Comparison of ENCODE assay signal across 21 cellular contexts in genomic region chr17:57531078-57531477, GRCh38.
A peak's percentile ranks its signal among the peaks of the same experiment; 100 is the strongest.
DNase-seq lines count a peak whose midpoint lies in the region; ATAC-seq and TF ChIP-seq lines count a peak whose summit lies in the region.
"Had no signal": no experiment of that assay in that cellular context is flagged by ENCODE, and none has a peak within 500 bp of the region (broad histone marks: within the 10 kb centered on the region; RNA-seq: fewer than 3 reads in every experiment).

No MANE protein-coding gene starts in this region.

- ATAC-seq in GM21367 (IDR thresholded peaks at IDR 0.05; ENCODE audit: unreplicated experiment) (no peak), HG02610 (IDR thresholded peaks at IDR 0.05; ENCODE audit: unreplicated experiment) (no peak)
- no peak for ATAC-seq in stimulated activated naive B cell treated with anti-CD40 and anti-IgM and Interleukin-4, amounts not matched to agents 10 μg/mL and 1 μg/mL and 100 μg/mL, for 72 hours (replicated peaks)
- ATAC-seq: activated naive CD4-positive, alpha-beta T cell treated with anti-CD3 and anti-CD28 coated beads, Interleukin-2, amount 50 U/mL, for 72 hours; GM12878; HCT116 had no signal

- no peaks in the 10 kb centered on the region for H3K36me3 Mint-ChIP-seq in HFFc6 (ENCODE audit: low read depth)
- peaks cover 24% of the 10 kb centered on the region for H3K36me3 Mint-ChIP-seq in neural progenitor cell
- H3K36me3 Mint-ChIP-seq in stimulated activated naive B cell treated with anti-CD40 and anti-IgM and Interleukin-4, amounts not matched to agents 10 μg/mL and 1 μg/mL and 100 μg/mL, for 72 hours: peaks cover 22 to 40% of the 10 kb centered on the region in 2 donors
- H3K36me3 Mint-ChIP-seq: activated CD4-positive, alpha-beta memory T cell treated with anti-CD3 and anti-CD28 coated beads for 36 hours; activated naive CD4-positive, alpha-beta T cell treated with anti-CD3 and anti-CD28 coated beads, Interleukin-2, amount 50 U/mL, for 72 hours had no signal

- H3K79me2 ChIP-seq in neural progenitor cell (ENCODE audit: low read depth): peaks cover 81% of the 10 kb centered on the region

- no peaks in the 10 kb centered on the region; the same call in 1 of the 2 replicates for H3K27me3 Mint-ChIP-seq in HFFc6 (ENCODE audit: insufficient read depth)
- H3K27me3 Mint-ChIP-seq in neural progenitor cell (ENCODE audit: insufficient read depth, low read depth): peaks cover 6% of the 10 kb centered on the region
- no peaks in the 10 kb centered on the region for H3K27me3 Mint-ChIP-seq in stimulated activated naive B cell treated with anti-CD40 and anti-IgM and Interleukin-4, amounts not matched to agents 10 μg/mL and 1 μg/mL and 100 μg/mL, for 72 hours
- H3K27me3 Mint-ChIP-seq: activated CD4-positive, alpha-beta memory T cell treated with anti-CD3 and anti-CD28 coated beads for 36 hours; T-cell had no signal

- no peak overlapping the region for H2AFZ ChIP-seq in neural progenitor cell (replicated peaks)

- DNase-seq in HFFc6 (no peak), caudate nucleus (lab: John Stamatoyannopoulos, UW) (no peak), neural progenitor cell (ENCODE audit: low spot score) (no peak), foreskin fibroblast (no peak)
- DNase-seq in stimulated activated naive B cell treated with anti-CD40 and anti-IgM and Interleukin-4, amounts not matched to agents 10 μg/mL and 1 μg/mL and 100 μg/mL, for 72 hours: no peak
- DNase-seq: activated CD4-positive, alpha-beta memory T cell treated with anti-CD3 and anti-CD28 coated beads for 36 hours; activated CD4-positive, CD25-positive, alpha-beta regulatory T cell treated with anti-CD3 and anti-CD28 coated beads, Interleukin-2, amount 50 U/mL, for 72 hours; endodermal cell; esophagus squamous epithelium; mammary epithelial cell; NCI-H1930 had no signal

- no peak overlapping the region; the same call in 1 of the 2 replicates for H3K4me3 ChIP-seq in BLaER1
- H3K4me3 ChIP-seq in neural progenitor cell: no peak overlapping the region
- no peak overlapping the region for H3K4me3 ChIP-seq in foreskin fibroblast (ENCODE audit: low read depth in 1 of 2, low read length in 2 of 2)
- H3K4me3 ChIP-seq: esophagus squamous epithelium, GM12878, skin epidermis, tibial nerve had no signal

- H3K4me2 ChIP-seq in BLaER1: peak overlapping the region; percentile 81
- no peak overlapping the region for H3K4me2 ChIP-seq in neural progenitor cell

- 0 out of 2 replicates have a peak overlapping the region, but pooled peaks have one; percentile 72 for H3K27ac Mint-ChIP-seq in HFFc6
- H3K27ac Mint-ChIP-seq in neural progenitor cell: peak overlapping the region; percentile 99
- H3K27ac Mint-ChIP-seq in stimulated activated naive B cell treated with anti-CD40 and anti-IgM and Interleukin-4, amounts not matched to agents 10 μg/mL and 1 μg/mL and 100 μg/mL, for 72 hours: no peak overlapping the region
- H3K27ac Mint-ChIP-seq: activated CD4-positive, alpha-beta memory T cell treated with anti-CD3 and anti-CD28 coated beads for 36 hours; endodermal cell had no signal

- H4K20me1 ChIP-seq in BLaER1 (no peaks in the 10 kb centered on the region; the same call in 1 of the 2 replicates), neural progenitor cell (ENCODE audit: low read depth) (peaks cover 48% of the 10 kb centered on the region)

- TF ChIP-seq CTCF in HFFc6 (IDR thresholded peaks at IDR 0.05): no peak
- no peak for TF ChIP-seq CTCF in neural progenitor cell (IDR thresholded peaks at IDR 0.05)
- TF ChIP-seq CTCF in foreskin fibroblast (IDR thresholded peaks at IDR 0.05; ENCODE audit: low read depth, low read length): no peak

- H3K9me3 Mint-ChIP-seq in HFFc6 (no peaks in the 10 kb centered on the region), neural progenitor cell (no peaks in the 10 kb centered on the region)
- H3K9me3 Mint-ChIP-seq in stimulated activated naive B cell treated with anti-CD40 and anti-IgM and Interleukin-4, amounts not matched to agents 10 μg/mL and 1 μg/mL and 100 μg/mL, for 72 hours: no peaks in the 10 kb centered on the region
- H3K9me3 Mint-ChIP-seq: activated CD4-positive, alpha-beta memory T cell treated with anti-CD3 and anti-CD28 coated beads for 36 hours; activated naive CD4-positive, alpha-beta T cell treated with anti-CD3 and anti-CD28 coated beads, Interleukin-2, amount 50 U/mL, for 72 hours; CD14-positive monocyte; endodermal cell; T-cell had no signal

- no peaks in the 10 kb centered on the region for H3K27me3 ChIP-seq in BLaER1
- H3K27me3 ChIP-seq in neural progenitor cell: no peaks in the 10 kb centered on the region
- H3K27me3 ChIP-seq: esophagus squamous epithelium, tibial nerve had no signal

- H3K27ac ChIP-seq in BLaER1 (peak overlapping the region; percentile 93), caudate nucleus (ENCODE audit: low read depth, low read length) (peak overlapping the region; percentile 5), neural progenitor cell (no peak overlapping the region)
- H3K27ac ChIP-seq: esophagus squamous epithelium, skin epidermis, tibial nerve had no signal

- H3K4me3 Mint-ChIP-seq in HFFc6: no peak overlapping the region
- no peak overlapping the region for H3K4me3 Mint-ChIP-seq in neural progenitor cell
- no peak overlapping the region for H3K4me3 Mint-ChIP-seq in stimulated activated naive B cell treated with anti-CD40 and anti-IgM and Interleukin-4, amounts not matched to agents 10 μg/mL and 1 μg/mL and 100 μg/mL, for 72 hours
- H3K4me3 Mint-ChIP-seq: activated CD4-positive, alpha-beta memory T cell treated with anti-CD3 and anti-CD28 coated beads for 36 hours; CD14-positive monocyte; endodermal cell; T-cell had no signal

- H3K9me3 ChIP-seq in BLaER1 (no peaks in the 10 kb centered on the region), neural progenitor cell (ENCODE audit: low read depth) (no peaks in the 10 kb centered on the region)
- H3K9me3 ChIP-seq: esophagus squamous epithelium, tibial nerve had no signal

- peaks cover 33% of the 10 kb centered on the region for H3F3A ChIP-seq in neural progenitor cell (ENCODE audit: low read depth)

- H3K4me1 Mint-ChIP-seq in HFFc6 (ENCODE audit: low read depth) (peaks cover 44% of the 10 kb centered on the region), neural progenitor cell (peaks cover 30% of the 10 kb centered on the region)
- peaks cover 24 to 48% of the 10 kb centered on the region in 2 donors for H3K4me1 Mint-ChIP-seq in stimulated activated naive B cell treated with anti-CD40 and anti-IgM and Interleukin-4, amounts not matched to agents 10 μg/mL and 1 μg/mL and 100 μg/mL, for 72 hours

- H3K4me1 ChIP-seq in BLaER1 (peaks cover 100% of the 10 kb centered on the region), neural progenitor cell (peaks cover 72% of the 10 kb centered on the region)

- H3K36me3 ChIP-seq in BLaER1 (peaks cover 70% of the 10 kb centered on the region), neural progenitor cell (no peaks in the 10 kb centered on the region)
- H3K36me3 ChIP-seq: tibial nerve had no signal

- H3K9ac ChIP-seq in BLaER1 (peak overlapping the region; percentile 71; the same call in 1 of the 2 replicates), neural progenitor cell (no peak overlapping the region)
